In the genomic region with DNA sequence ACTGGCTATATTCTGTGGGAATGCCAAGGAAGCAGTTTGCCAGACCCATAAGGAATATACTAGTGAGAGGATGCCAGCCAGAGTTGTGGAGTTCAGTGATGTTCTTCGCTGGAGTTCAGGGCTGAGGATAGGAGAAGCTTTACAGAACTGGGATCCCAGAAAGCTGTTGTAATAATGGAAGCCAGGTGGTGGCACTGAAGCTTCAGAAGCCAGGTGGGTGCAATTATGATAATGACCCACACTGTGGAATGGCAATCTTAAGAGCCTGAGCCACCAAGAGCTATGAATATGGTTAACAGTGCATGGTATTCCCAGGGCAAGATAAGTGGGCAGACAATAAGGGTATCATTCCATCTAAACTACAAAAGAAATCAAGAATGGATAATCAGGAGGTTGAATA, we compare ENCODE assay signal across 1 cellular context.
TF ChIP-seq lines count a peak whose summit lies in the region.

No MANE protein-coding gene starts in this region.

TF ChIP-seq in H1, 55 proteins besides CTCF, POLR2A, EP300 and RAD21 (continued from another document):
- TF ChIP-seq TAF7 (optimal IDR thresholded peaks at IDR 0.05; ENCODE audit: borderline replicate concordance, low read depth, low read length) (no peak), TEAD4 (IDR thresholded peaks at IDR 0.05; ENCODE audit: low read depth, low read length) (no peak), SP4 (IDR thresholded peaks at IDR 0.05; ENCODE audit: low read length) (no peak), KDM1A (IDR thresholded peaks at IDR 0.05; ENCODE audit: borderline replicate concordance, low read length) (no peak), YY1 (IDR thresholded peaks at IDR 0.05; ENCODE audit: low read depth, low read length) (no peak), EGR1 (IDR thresholded peaks at IDR 0.05; ENCODE audit: borderline replicate concordance, low read depth, low read length) (no peak), POLR2AphosphoS5 (IDR thresholded peaks at IDR 0.05; ENCODE audit: low read depth, low read length) (no peak), SP1 (IDR thresholded peaks at IDR 0.05; ENCODE audit: low read depth, low read length) (no peak), ASH2L (IDR thresholded peaks at IDR 0.05; ENCODE audit: low read length) (no peak)
- TF ChIP-seq, protein P1, sequence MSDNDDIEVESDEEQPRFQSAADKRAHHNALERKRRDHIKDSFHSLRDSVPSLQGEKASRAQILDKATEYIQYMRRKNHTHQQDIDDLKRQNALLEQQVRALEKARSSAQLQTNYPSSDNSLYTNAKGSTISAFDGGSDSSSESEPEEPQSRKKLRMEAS (IDR thresholded peaks at IDR 0.05), result no peak
TF ChIP-seq in H1: peak in this region for 0.
